Comparison of ENCODE assay signal across 1 cellular context in the genomic region with DNA sequence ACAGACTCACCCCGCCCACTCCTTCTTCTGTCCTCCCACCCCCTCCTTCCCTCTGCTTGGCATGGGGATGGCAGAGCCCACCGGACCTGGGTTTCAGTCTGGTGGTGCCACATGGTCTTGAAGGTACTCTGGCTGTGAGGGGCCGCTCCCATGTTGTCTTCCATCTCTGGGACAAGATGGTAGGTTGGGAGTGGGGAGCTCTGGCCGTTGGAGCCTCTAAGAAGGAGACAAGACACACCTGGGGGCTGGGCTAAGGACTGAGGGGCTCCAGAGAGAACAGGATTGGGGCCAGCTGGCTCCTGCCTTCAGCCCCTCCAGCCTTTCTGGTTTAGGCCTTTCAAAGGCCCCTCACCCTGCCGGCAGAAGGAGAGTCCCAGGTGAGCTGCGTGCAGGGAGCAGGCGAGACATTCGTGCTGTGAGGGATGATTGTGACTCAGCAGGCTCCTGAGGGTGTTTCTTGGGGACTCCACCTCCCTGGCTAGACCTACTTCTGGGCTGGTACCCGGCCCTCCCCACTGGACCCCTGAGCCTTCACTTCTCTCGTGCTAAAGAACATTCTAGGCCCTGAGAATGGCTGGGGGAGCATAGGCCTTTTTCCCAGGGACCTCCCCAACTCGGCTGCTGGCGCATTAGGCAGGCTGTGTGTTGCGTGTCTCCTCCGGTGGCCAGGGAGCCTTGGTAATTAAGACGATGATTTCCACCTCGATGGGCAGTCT.
TF ChIP-seq lines count a peak whose summit lies in the region.

No MANE protein-coding gene starts in this region.

TF ChIP-seq in GM12878, 131 proteins besides CTCF, POLR2A, EP300 and RAD21:
- TF ChIP-seq BHLHE40 (IDR thresholded peaks at IDR 0.05; ENCODE audit: borderline replicate concordance in 1 of 2, low read depth in 2 of 2, low read length in 1 of 2): peak in 1 of 2 experiments; percentile 18; a peak in 1 of 4 replicates
- no peak for TF ChIP-seq TBL1XR1 (IDR thresholded peaks at IDR 0.05; ENCODE audit: low read depth, low read length)
